In the genomic region with DNA sequence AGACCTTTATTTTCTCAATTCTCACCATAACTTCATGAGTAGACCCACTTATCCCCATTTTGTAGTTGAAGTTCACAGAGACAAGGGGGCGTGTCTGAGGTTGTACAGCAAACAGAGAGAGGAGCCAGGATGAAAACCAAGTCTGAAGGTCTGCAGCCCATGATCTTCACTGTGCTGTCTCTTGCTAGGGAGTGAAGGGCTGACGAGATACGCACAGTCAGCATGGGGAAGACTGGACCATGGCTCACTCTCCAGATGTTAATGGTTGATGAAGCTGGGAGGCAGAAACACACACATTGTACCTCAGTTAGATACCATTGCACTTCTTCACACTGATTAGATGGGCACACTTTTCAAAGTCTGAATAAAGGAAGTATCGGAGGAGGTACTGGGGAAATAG, we compare ENCODE assay signal across 25 cellular contexts. TPM values are rescaled to one million over a fixed set of nuclear protein-coding genes. Genes with fewer than 3 reads are reported as not detected.
DNase-seq lines count a peak whose midpoint lies in the region; ATAC-seq, FAIRE-seq and TF ChIP-seq lines count a peak whose summit lies in the region.
"Had no signal": no experiment of that assay in that cellular context is flagged by ENCODE, and none has a peak within 500 bp of the region (broad histone marks: within the 10 kb centered on the region; RNA-seq: fewer than 3 reads in every experiment).

No MANE protein-coding gene starts in this region.

- H3K36me3 ChIP-seq in HEK293 (ENCODE audit: control insufficient read depth in 2 of 2, insufficient read depth in 1 of 2, low read length in 2 of 2) (no peaks in the 10 kb centered on the region), K562 (ENCODE audit: control insufficient read depth, insufficient read depth, low read length) (no peaks in the 10 kb centered on the region)
- H3K36me3 ChIP-seq: BE2C; BLaER1 treated with 17β-estradiol and CSF1 and Interleukin-3, amounts not matched to agents 10 nM and 100 nM had no signal

- TF ChIP-seq POLR2A in K562 (conservative IDR thresholded peaks at IDR 0.05): no peak

- peaks cover 26 to 52% of the 10 kb centered on the region in 2 experiments; a peak in 4 of 5 replicates for H3K27me3 ChIP-seq in K562 (ENCODE audit: control insufficient read depth in 2 of 2, insufficient read depth in 2 of 2, low read length in 2 of 2)
- H3K27me3 ChIP-seq: BLaER1 treated with 17β-estradiol and CSF1 and Interleukin-3, amounts not matched to agents 10 nM and 100 nM had no signal

- POLR2A ChIA-PET in HEK293 (lab: Yijun Ruan, JAX) (no interaction called here), K562 (lab: Yijun Ruan, JAX) (no interaction called here)

- no peak for TF ChIP-seq RAD21 in K562 (CRISPR knock-in tag; conservative IDR thresholded peaks at IDR 0.05 in 1 of 2, IDR thresholded peaks at IDR 0.05 in 1 of 2)

- H4K20me1 ChIP-seq in K562 (replicated peaks; ENCODE audit: control insufficient read depth, insufficient read depth, low read length): no peaks in the 10 kb centered on the region
- H4K20me1 ChIP-seq: BLaER1 treated with 17β-estradiol and CSF1 and Interleukin-3, amounts not matched to agents 10 nM and 100 nM had no signal

- ATAC-seq in K562: no peak
- no peak for ATAC-seq in GM21447 (IDR thresholded peaks at IDR 0.05; ENCODE audit: unreplicated experiment)
- ATAC-seq: GM12878, GM23338, HCT116 had no signal

- BruUV-seq in K562 (replicated peaks; lab: Mats Ljungman, UMichigan): no TSS peak

- H3K79me2 ChIP-seq in K562 (ENCODE audit: control insufficient read depth, insufficient read depth, low read length): no peaks in the 10 kb centered on the region

- H3K9ac ChIP-seq in K562 (ENCODE audit: insufficient read depth in 1 of 2, low read depth in 2 of 2, low read length in 2 of 2): no peak overlapping the region
- H3K9ac ChIP-seq: BLaER1 treated with 17β-estradiol and CSF1 and Interleukin-3, amounts not matched to agents 10 nM and 100 nM had no signal

- H3K9me3 ChIP-seq in HEK293 (ENCODE audit: control insufficient read depth, insufficient read depth, low read depth, low read length): no peaks in the 10 kb centered on the region
- no peaks in the 10 kb centered on the region for H3K9me3 ChIP-seq in K562 (replicated peaks; ENCODE audit: control insufficient read depth, insufficient read depth, low read depth, low read length)
- H3K9me3 ChIP-seq: BE2C; BLaER1 treated with 17β-estradiol and CSF1 and Interleukin-3, amounts not matched to agents 10 nM and 100 nM had no signal

- intact Hi-C loops in K562 (cut with micrococcal nuclease): loop anchor here (5.0 kb wide), 1 partner anchor 227 kb away; no protein-coding TSS in a partner anchor

- H3K4me1 ChIP-seq in HEK293 (ENCODE audit: control insufficient read depth, insufficient read depth, low read length) (no peaks in the 10 kb centered on the region), K562 (replicated peaks in 1 of 2; ENCODE audit: control insufficient read depth in 2 of 2, insufficient read depth in 2 of 2, low read length in 2 of 2) (no peaks in the 10 kb centered on the region)
- H3K4me1 ChIP-seq: BE2C had no signal

- 4% methylated on average over 4 of the region's 4 CpGs for WGBS in K562 (ENCODE audit: insufficient coverage, low coverage, missing lambda C conversion rate)

- DNase-seq in K562 (ENCODE audit: extremely low read depth in 1 of 4, low spot score in 3 of 4): no peak
- peak; percentile 30 for DNase-seq in mesenteric fat pad (ENCODE audit: low spot score)
- DNase-seq in NCI-H2029 (lab: John Stamatoyannopoulos, UW): no peak
- no peak for DNase-seq in OCI-M1 (lab: John Stamatoyannopoulos, UW)
- DNase-seq: ACHN; AML-193; BE2C; CD4-positive, alpha-beta T cell; CD8-positive, alpha-beta memory T cell; EL; GDM1; H9; HFFc6 had no signal

- H3K27ac ChIP-seq in HEK293 (ENCODE audit: extremely low read depth, low read depth, low read length): no peak overlapping the region
- no peak overlapping the region for H3K27ac ChIP-seq in K562 (ENCODE audit: extremely low read depth, low read depth, low read length)
- peak overlapping the region; percentile 74 for H3K27ac ChIP-seq in temporal lobe (ENCODE audit: low read depth, low read length)
- H3K27ac ChIP-seq: BLaER1 treated with 17β-estradiol and CSF1 and Interleukin-3, amounts not matched to agents 10 nM and 100 nM had no signal

- no peak overlapping the region for H2AFZ ChIP-seq in K562 (ENCODE audit: low read depth, low read length)

- no peak for TF ChIP-seq CTCF in HEK293 (tag by site-specific recombination; IDR thresholded peaks at IDR 0.05)
- no peak for TF ChIP-seq CTCF in K562 (IDR thresholded peaks at IDR 0.05 in 2 of 3, conservative IDR thresholded peaks at IDR 0.05 in 1 of 3; ENCODE audit: insufficient read depth in 2 of 3, low read depth in 1 of 3, low read length in 3 of 3)

- CTCF ChIA-PET in HEK293 (lab: Yijun Ruan, JAX): interaction anchor here (0.5 kb wide), 1 partner anchor 1967 kb away, joined by 3 read pairs; no protein-coding TSS in a partner anchor
- CTCF ChIA-PET in K562 (lab: Yijun Ruan, JAX; ENCODE audit: low intra/inter-chr PET ratio): no interaction called here

- no peaks in the 10 kb centered on the region for H3K9me1 ChIP-seq in K562 (ENCODE audit: control insufficient read depth, insufficient read depth, low read length)

- in situ Hi-C loops in K562 (cut with MboI): no loop called here

- H3K4me2 ChIP-seq in K562 (ENCODE audit: insufficient read depth, low read length): no peak overlapping the region
- H3K4me2 ChIP-seq: GM23338 had no signal

- no peak overlapping the region for H3K4me3 ChIP-seq in HEK293 (ENCODE audit: low read depth, low read length)
- H3K4me3 ChIP-seq in K562: no peak overlapping the region
- H3K4me3 ChIP-seq: BLaER1 treated with 17β-estradiol and CSF1 and Interleukin-3, amounts not matched to agents 10 nM and 100 nM; GM12878; GM23338 had no signal

- FAIRE-seq in K562 (lab: Jason Lieb, UNC): no peak
- FAIRE-seq: A204.1, D721Med, GM12878, GM19239 had no signal

- TF ChIP-seq EP300 in K562 (IDR thresholded peaks at IDR 0.05; ENCODE audit: low read length): no peak

RNA-seq across cellular contexts. Expression of a gene that starts 5.8 kb away (rescaled TPM):
- not detected in 2 replicates for total RNA-seq in K562 (2011; cell fraction: chromatin; rRNA removed; ENCODE audit: low replicate concordance)
- total RNA-seq in K562 (2011; cell fraction: nucleolus; rRNA removed): not detected in 2 replicates
- total RNA-seq in K562 (2011; cell fraction: nucleoplasm; rRNA removed): not detected in 2 replicates
- total RNA-seq in K562 (2014; rRNA removed) (not detected in 2 replicates), K562 (2014; rRNA removed; fragmentation: Illumina TruSeq; extraction: Trizol) (not detected in 2 replicates), K562 (2015; rRNA removed; fragmentation: Illumina TruSeq; extraction: Trizol) (not detected in 2 replicates), K562 (2021) (not detected in 2 replicates), mesenteric fat pad (not detected), temporal lobe (not detected)
- polyA plus RNA-seq in K562 (2011; rRNA removed) (not detected in 2 replicates), K562 (2014; fragmentation: Illumina TruSeq; extraction: Trizol) (not detected in 2 replicates), K562 (2014; fragmentation: Nextera tagmentation; extraction: Ambion mirVana) (not detected), K562 (2014; rRNA removed) (not detected in 2 replicates)
- not detected in 2 replicates for polyA plus RNA-seq in K562 (2011; cell fraction: cytosol; rRNA removed)
- not detected in 2 replicates for polyA plus RNA-seq in K562 (2011; cell fraction: nucleus; rRNA removed)
- 1.7 TPM in 1 of 2 replicates, not detected in the other for polyA plus RNA-seq in K562 (2012)
- polyA minus RNA-seq in K562 (2011; rRNA and poly(A)+ RNA removed): not detected in 2 replicates
- polyA minus RNA-seq in K562 (2011; cell fraction: cytosol; rRNA and poly(A)+ RNA removed): not detected in 2 replicates
- not detected in 2 replicates for polyA minus RNA-seq in K562 (2011; cell fraction: nucleus; rRNA and poly(A)+ RNA removed)
- total RNA-seq: CD4-positive, alpha-beta T cell; CD8-positive, alpha-beta memory T cell; GM12878; GM23338; H4; H9; HFFc6 had no signal
- polyA plus RNA-seq: CD14-positive monocyte; CD8-positive, alpha-beta memory T cell; GM12878; GM23338 had no signal

RNA-seq across cellular contexts. Expression of a gene that starts 30.2 kb away (rescaled TPM):
- total RNA-seq in K562 (2011; cell fraction: chromatin; rRNA removed; ENCODE audit: low replicate concordance): not detected in 2 replicates
- total RNA-seq in K562 (2011; cell fraction: nucleolus; rRNA removed): not detected in 2 replicates
- not detected in 2 replicates for total RNA-seq in K562 (2011; cell fraction: nucleoplasm; rRNA removed)
- total RNA-seq in K562 (2014; rRNA removed) (not detected in 2 replicates), K562 (2014; rRNA removed; fragmentation: Illumina TruSeq; extraction: Trizol) (not detected in 2 replicates), K562 (2015; rRNA removed; fragmentation: Illumina TruSeq; extraction: Trizol) (not detected in 2 replicates), K562 (2021) (not detected in 2 replicates), mesenteric fat pad (not detected), temporal lobe (12.8 TPM)
- polyA plus RNA-seq in K562 (2011; rRNA removed) (not detected in 2 replicates), K562 (2014; fragmentation: Illumina TruSeq; extraction: Trizol) (not detected in 2 replicates), K562 (2014; fragmentation: Nextera tagmentation; extraction: Ambion mirVana) (not detected), K562 (2014; rRNA removed) (not detected in 2 replicates)
- polyA plus RNA-seq in K562 (2011; cell fraction: cytosol; rRNA removed): not detected in 2 replicates
- polyA plus RNA-seq in K562 (2011; cell fraction: nucleus; rRNA removed): not detected in 2 replicates
- not detected in 2 replicates for polyA plus RNA-seq in K562 (2012)
- polyA minus RNA-seq in K562 (2011; rRNA and poly(A)+ RNA removed): not detected in 2 replicates
- not detected in 2 replicates for polyA minus RNA-seq in K562 (2011; cell fraction: cytosol; rRNA and poly(A)+ RNA removed)
- polyA minus RNA-seq in K562 (2011; cell fraction: nucleus; rRNA and poly(A)+ RNA removed): not detected in 2 replicates
- total RNA-seq: GM12878, GM23338, H4, H9, HFFc6 had no signal
- polyA plus RNA-seq: CD14-positive monocyte, GM23338 had no signal

RNA-seq across cellular contexts. Expression of a gene that starts 39.3 kb away (rescaled TPM):
- total RNA-seq in K562 (2011; cell fraction: chromatin; rRNA removed; ENCODE audit: low replicate concordance): 12.0 and 37.2 TPM in 2 replicates
- total RNA-seq in K562 (2011; cell fraction: nucleolus; rRNA removed): 6.0 and 12.2 TPM in 2 replicates
- total RNA-seq in K562 (2011; cell fraction: nucleoplasm; rRNA removed): 9.2 and 12.9 TPM in 2 replicates
- total RNA-seq in K562 (2014; rRNA removed) (7.6 and 7.9 TPM in 2 replicates), K562 (2014; rRNA removed; fragmentation: Illumina TruSeq; extraction: Trizol) (10.6 and 12.2 TPM in 2 replicates), K562 (2015; rRNA removed; fragmentation: Illumina TruSeq; extraction: Trizol) (10.9 and 12.3 TPM in 2 replicates), K562 (2021) (6.8 and 7.2 TPM in 2 replicates), mesenteric fat pad (24.9 TPM), temporal lobe (107 TPM)
- polyA plus RNA-seq in K562 (2011; rRNA removed) (22.7 and 29.1 TPM in 2 replicates), K562 (2014; fragmentation: Illumina TruSeq; extraction: Trizol) (7.4 and 10.2 TPM in 2 replicates), K562 (2014; fragmentation: Nextera tagmentation; extraction: Ambion mirVana) (1 to 10 TPM; 4.2 to 4.4 TPM), K562 (2014; rRNA removed) (13.3 and 15.4 TPM in 2 replicates)
- 7.8 and 14.4 TPM in 2 replicates for polyA plus RNA-seq in K562 (2011; cell fraction: cytosol; rRNA removed)
- 36.2 and 69.5 TPM in 2 replicates for polyA plus RNA-seq in K562 (2011; cell fraction: nucleus; rRNA removed)
- 8.7 and 16.2 TPM in 2 replicates for polyA plus RNA-seq in K562 (2012)
- polyA minus RNA-seq in K562 (2011; rRNA and poly(A)+ RNA removed): 13.0 and 17.0 TPM in 2 replicates
- 6.9 and 8.6 TPM in 2 replicates for polyA minus RNA-seq in K562 (2011; cell fraction: cytosol; rRNA and poly(A)+ RNA removed)
- polyA minus RNA-seq in K562 (2011; cell fraction: nucleus; rRNA and poly(A)+ RNA removed): 7.1 and 24.4 TPM in 2 replicates

RNA-seq across cellular contexts. Expression of a gene that starts 49.3 kb away (rescaled TPM):
- 2.9 and 6.0 TPM in 2 replicates for total RNA-seq in K562 (2011; cell fraction: chromatin; rRNA removed; ENCODE audit: low replicate concordance)
- 4.5 and 5.5 TPM in 2 replicates for total RNA-seq in K562 (2011; cell fraction: nucleolus; rRNA removed)
- 10.5 and 11.7 TPM in 2 replicates for total RNA-seq in K562 (2011; cell fraction: nucleoplasm; rRNA removed)
- total RNA-seq in K562 (2014; rRNA removed): 7.3 and 11.7 TPM in 2 replicates
- 1.9 and 2.0 TPM in 2 replicates for total RNA-seq in K562 (2014; rRNA removed; fragmentation: Illumina TruSeq; extraction: Trizol)
- total RNA-seq in K562 (2015; rRNA removed; fragmentation: Illumina TruSeq; extraction: Trizol): 4.7 and 8.5 TPM in 2 replicates
- total RNA-seq in K562 (2021): 11.9 and 14.4 TPM in 2 replicates
- 7.0 and 30.7 TPM in 2 replicates for polyA plus RNA-seq in K562 (2011; rRNA removed)
- 23.6 and 39.9 TPM in 2 replicates for polyA plus RNA-seq in K562 (2011; cell fraction: cytosol; rRNA removed)
- polyA plus RNA-seq in K562 (2011; cell fraction: nucleus; rRNA removed): 12.3 and 26.2 TPM in 2 replicates
- 35.6 and 55.2 TPM in 2 replicates for polyA plus RNA-seq in K562 (2012)
- polyA plus RNA-seq in K562 (2014; fragmentation: Illumina TruSeq; extraction: Trizol): 3.6 and 5.9 TPM in 2 replicates
- 10 to 100 TPM; 13.3 to 16.9 TPM for polyA plus RNA-seq in K562 (2014; fragmentation: Nextera tagmentation; extraction: Ambion mirVana)
- polyA plus RNA-seq in K562 (2014; rRNA removed): 10.0 and 12.0 TPM in 2 replicates
- polyA minus RNA-seq in K562 (2011; rRNA and poly(A)+ RNA removed): 2.3 and 3.7 TPM in 2 replicates
- 25.7 and 72.6 TPM in 2 replicates for polyA minus RNA-seq in K562 (2011; cell fraction: cytosol; rRNA and poly(A)+ RNA removed)
- 3.9 and 11.7 TPM in 2 replicates for polyA minus RNA-seq in K562 (2011; cell fraction: nucleus; rRNA and poly(A)+ RNA removed)
- 2,392 TPM for total RNA-seq in mesenteric fat pad
- 4.2 TPM for total RNA-seq in temporal lobe

Comparison
In these comparisons a context has a peak if more than half of its experiments do, and no peak if none do; other contexts are left out.
1. RNA of a gene that starts 30.2 kb away (total RNA-seq): 12.8 TPM in temporal lobe (single experiment); not detected in K562 and not detected in mesenteric fat pad (single experiment); every median in the first group is over 10 times any median in the second.